In the genomic region with DNA sequence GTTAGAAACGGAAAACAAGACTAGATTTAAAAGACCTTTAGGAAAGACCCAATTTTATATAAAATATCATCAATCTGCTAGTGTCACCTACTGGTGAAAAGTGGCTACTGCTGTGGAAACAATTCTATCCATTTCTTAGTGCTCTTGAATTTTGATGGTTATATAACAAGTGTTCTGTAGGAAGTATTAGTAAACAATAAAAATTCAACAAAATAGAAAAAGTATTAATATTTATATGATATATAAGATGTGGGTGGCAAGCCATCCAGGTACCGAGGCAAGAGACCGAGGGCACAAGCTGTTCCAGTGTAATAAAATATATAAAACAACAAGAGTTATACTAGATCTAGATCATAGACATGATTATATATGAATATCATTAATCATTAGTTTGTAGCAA, we compare ENCODE assay signal across 8 cellular contexts. TPM values are rescaled to one million over a fixed set of nuclear protein-coding genes. Genes with fewer than 3 reads are reported as not detected.
A peak's percentile ranks its signal among the peaks of the same experiment; 100 is the strongest.
DNase-seq lines count a peak whose midpoint lies in the region; ATAC-seq and TF ChIP-seq lines count a peak whose summit lies in the region.

No MANE protein-coding gene starts in this region.

- 26 to 36% (median 28%) methylated on average over 3 of the region's 3 CpGs for WGBS in heart left ventricle, 4 donors

- H3K4me3 Mint-ChIP-seq in CD4-positive, alpha-beta T cell, result no peak overlapping the region
- H3K4me3 Mint-ChIP-seq in activated CD8-positive, alpha-beta T cell treated with anti-CD3 and anti-CD28 coated beads for 36 hours, result no peak overlapping the region

- peak; percentile 93 for TF ChIP-seq CTCF in CD4-positive, alpha-beta T cell (IDR thresholded peaks at IDR 0.05)
- peak; percentile 82 for TF ChIP-seq CTCF in activated CD8-positive, alpha-beta T cell treated with anti-CD3 and anti-CD28 coated beads for 36 hours (IDR thresholded peaks at IDR 0.05)
- peak; percentile 78 to 98 (median 84) for TF ChIP-seq CTCF in heart left ventricle (IDR thresholded peaks at IDR 0.05)
- TF ChIP-seq CTCF in retinal pigment epithelial cell (conservative IDR thresholded peaks at IDR 0.05; ENCODE audit: low read depth, low read length), result peak; percentile 84

- H3K36me3 ChIP-seq in heart left ventricle, result no peaks in the 10 kb centered on the region

- POLR2A ChIA-PET in CD4-positive, alpha-beta T cell (lab: Charles Lee), result no interaction called here
- POLR2A ChIA-PET in activated CD8-positive, alpha-beta T cell treated with anti-CD3 and anti-CD28 coated beads for 36 hours (lab: Charles Lee), result no interaction called here

- CTCF ChIA-PET in CD4-positive, alpha-beta T cell (lab: Charles Lee), result interaction anchor here (1.6 to 2.7 kb wide), 2 partner anchors 15 to 161 kb away, joined by 4 to 17 read pairs; no protein-coding TSS in a partner anchor
- CTCF ChIA-PET in activated CD8-positive, alpha-beta T cell treated with anti-CD3 and anti-CD28 coated beads for 36 hours (lab: Charles Lee), result interaction anchor here (0.6 to 3.0 kb wide), 5 partner anchors 11 to 161 kb away, joined by 3 to 29 read pairs (median 4); no protein-coding TSS in a partner anchor

- intact Hi-C loops in CD4-positive, alpha-beta T cell (cut with DNase I, micrococcal nuclease), result loop anchor here (1.0 kb wide), 2 partner anchors 161 to 162 kb away; no protein-coding TSS in a partner anchor
- intact Hi-C loops in activated CD8-positive, alpha-beta T cell treated with anti-CD3 and anti-CD28 coated beads for 36 hours (cut with micrococcal nuclease), result loop anchor here (2.0 kb wide), 1 partner anchor 162 kb away; no protein-coding TSS in a partner anchor
- intact Hi-C loops in heart left ventricle (cut with DNase I), result loop anchor here in 9 of 10 donors (1.0 to 10.0 kb wide), 6 partner anchors 94 to 162 kb away; partner anchors contain the start of gene MERTK (in 5 of the 9)

- TF ChIP-seq POLR2A in heart left ventricle (IDR thresholded peaks at IDR 0.05), result no peak

- H3K27ac Mint-ChIP-seq in CD4-positive, alpha-beta T cell, result no peak overlapping the region
- no peak overlapping the region for H3K27ac Mint-ChIP-seq in activated CD8-positive, alpha-beta T cell treated with anti-CD3 and anti-CD28 coated beads for 36 hours

- peak in 1 of 10 experiments; percentile 13 for DNase-seq in CD4-positive, alpha-beta T cell
- peak; percentile 80 for DNase-seq in NCI-H2171 treated with DMSO at 0.1 percent for 48 hours (lab: John Stamatoyannopoulos, UW)
- DNase-seq in activated CD8-positive, alpha-beta T cell treated with anti-CD3 and anti-CD28 coated beads for 36 hours, result peak; percentile 40
- DNase-seq in heart left ventricle, result no peak
- no peak for DNase-seq in retinal pigment epithelial cell (ENCODE audit: low read depth)
- DNase-seq in T-helper 9 cell, result no peak

- no peaks in the 10 kb centered on the region for H3K36me3 Mint-ChIP-seq in CD4-positive, alpha-beta T cell (ENCODE audit: low read depth)
- H3K36me3 Mint-ChIP-seq in activated CD8-positive, alpha-beta T cell treated with anti-CD3 and anti-CD28 coated beads for 36 hours (ENCODE audit: low read depth), result no peaks in the 10 kb centered on the region

- H3K4me1 ChIP-seq in heart left ventricle, result peaks cover 0 to 31% (median 14%) of the 10 kb centered on the region in 12 donors

- peaks cover 3% of the 10 kb centered on the region for H3K9me3 Mint-ChIP-seq in CD4-positive, alpha-beta T cell
- H3K9me3 Mint-ChIP-seq in activated CD8-positive, alpha-beta T cell treated with anti-CD3 and anti-CD28 coated beads for 36 hours, result no peaks in the 10 kb centered on the region

- no peaks in the 10 kb centered on the region for H3K9me3 ChIP-seq in CD4-positive, alpha-beta T cell (ENCODE audit: control insufficient read depth, low read length)
- H3K9me3 ChIP-seq in heart left ventricle, result peaks cover 0 to 19% (median 9%) of the 10 kb centered on the region in 12 donors

- peaks cover 7% of the 10 kb centered on the region for H3K4me1 Mint-ChIP-seq in CD4-positive, alpha-beta T cell (ENCODE audit: low read depth)
- peaks cover 6% of the 10 kb centered on the region for H3K4me1 Mint-ChIP-seq in activated CD8-positive, alpha-beta T cell treated with anti-CD3 and anti-CD28 coated beads for 36 hours (ENCODE audit: low read depth)

- H3K27ac ChIP-seq in CD4-positive, alpha-beta T cell (ENCODE audit: low read depth, low read length), result no peak overlapping the region
- H3K27ac ChIP-seq in heart left ventricle, result peak overlapping the region in 1 of 12 donors; percentile 27

- no peaks in the 10 kb centered on the region for H3K27me3 ChIP-seq in CD4-positive, alpha-beta T cell (ENCODE audit: control insufficient read depth, insufficient read depth, low read length)
- H3K27me3 ChIP-seq in heart left ventricle, result no peaks in the 10 kb centered on the region

- H3K4me3 ChIP-seq in heart left ventricle (no peak overlapping the region), retinal pigment epithelial cell (ENCODE audit: low read length) (no peak overlapping the region)

- no peaks in the 10 kb centered on the region for H3K27me3 Mint-ChIP-seq in CD4-positive, alpha-beta T cell
- no peaks in the 10 kb centered on the region for H3K27me3 Mint-ChIP-seq in activated CD8-positive, alpha-beta T cell treated with anti-CD3 and anti-CD28 coated beads for 36 hours

- ATAC-seq in CD4-positive, alpha-beta T cell (ENCODE audit: poor library complexity), result peak; percentile 83
- ATAC-seq in GM19043 (IDR thresholded peaks at IDR 0.05; ENCODE audit: low read depth, unreplicated experiment) (peak; percentile 66), heart left ventricle (peak; percentile 39 to 78 (median 71)), HG02763 (IDR thresholded peaks at IDR 0.05; ENCODE audit: unreplicated experiment) (no peak)
- ATAC-seq in activated CD8-positive, alpha-beta T cell treated with anti-CD3 and anti-CD28 coated beads for 36 hours, result peak; percentile 83

RNA-seq across cellular contexts. Expression of gene TMEM87B, which starts 6.2 kb away (rescaled TPM):
- total RNA-seq in CD4-positive, alpha-beta T cell, result 10 to 100 TPM in 1 of 2 experiments, 1 to 10 TPM in 1; 8.9 to 12.1 TPM
- 10 to 100 TPM; 11.4 to 12.2 TPM for total RNA-seq in activated CD8-positive, alpha-beta T cell treated with anti-CD3 and anti-CD28 coated beads for 36 hours
- total RNA-seq in heart left ventricle, result 10 to 100 TPM in 2 of 9 donors, 1 to 10 TPM in 7; 4.8 to 18.5 (median 7.9) TPM
- polyA plus RNA-seq in heart left ventricle, result 1 to 10 TPM; 3.1 to 6.1 TPM

Comparison
In these comparisons a context has a peak if more than half of its experiments do, and no peak if none do; other contexts are left out.
1. DNase-seq: peak in NCI-H2171 treated with DMSO at 0.1 percent for 48 hours (single experiment) and activated CD8-positive, alpha-beta T cell treated with anti-CD3 and anti-CD28 coated beads for 36 hours (single experiment); none in heart left ventricle (0 of 5), retinal pigment epithelial cell (single experiment) and T-helper 9 cell (single experiment).
2. Peak in every context shown above with its lines, with median percentiles within 50 percentile points of each other: CTCF ChIP-seq.